Comparison of ENCODE assay signal across 8 cellular contexts in genomic region chr15:67521770-67522568, GRCh38. TPM values are rescaled to one million over a fixed set of nuclear protein-coding genes. Genes with fewer than 3 reads are reported as not detected.
DNase-seq lines count a peak whose midpoint lies in the region; TF ChIP-seq lines count a peak whose summit lies in the region.

No MANE protein-coding gene starts in this region.

- H3K36me3 ChIP-seq in BLaER1 (peaks cover 25% of the 10 kb centered on the region), HEK293 (ENCODE audit: control insufficient read depth in 2 of 2, insufficient read depth in 1 of 2, low read length in 2 of 2) (peaks cover 0 to 8% of the 10 kb centered on the region in 2 experiments; a peak in 2 of 3 replicates), mucosa of stomach (ENCODE audit: control insufficient read depth, insufficient read depth, low read length) (no peaks in the 10 kb centered on the region)

- H3K9me3 ChIP-seq in BLaER1 (no peaks in the 10 kb centered on the region), HEK293 (ENCODE audit: control insufficient read depth, insufficient read depth, low read depth, low read length) (no peaks in the 10 kb centered on the region), mucosa of stomach (ENCODE audit: control insufficient read depth, low read length) (no peaks in the 10 kb centered on the region)

- CTCF ChIA-PET in HEK293 (lab: Yijun Ruan, JAX) (interaction anchor here (0.6 to 1.5 kb wide), 4 partner anchors 9 to 161 kb away, joined by 4 read pairs; no protein-coding TSS in a partner anchor), RWPE1 (lab: Yijun Ruan, JAX) (interaction anchor here (0.6 to 0.7 kb wide), 2 partner anchors 576 to 577 kb away, joined by 3 read pairs; no protein-coding TSS in a partner anchor)

- H3K36me3 Mint-ChIP-seq in endothelial cell (ENCODE audit: low read depth, unreplicated experiment), result no peaks in the 10 kb centered on the region

- H4K20me1 ChIP-seq in BLaER1, result peaks cover 33% of the 10 kb centered on the region

- DNase-seq in RWPE1 (ENCODE audit: low spot score) (no peak), endothelial cell (ENCODE audit: low spot score) (no peak), NCI-H1105 treated with DMSO at 0.1 percent for 48 hours (lab: John Stamatoyannopoulos, UW) (no peak), GM20000 (ENCODE audit: low spot score) (no peak)
- no peak for DNase-seq in stimulated activated CD4-positive, alpha-beta T cell treated with anti-CD3 and anti-CD28 coated beads, Interleukin-2, amount 100 ng/mL, for 48 hours

- H3K4me1 Mint-ChIP-seq in endothelial cell (ENCODE audit: unreplicated experiment), result peaks cover 13% of the 10 kb centered on the region

- no peaks in the 10 kb centered on the region for H3K9me3 Mint-ChIP-seq in endothelial cell (ENCODE audit: unreplicated experiment)

- H3K4me2 ChIP-seq in BLaER1, result peak overlapping the region; percentile 92

- H3K27me3 Mint-ChIP-seq in endothelial cell (ENCODE audit: unreplicated experiment), result no peaks in the 10 kb centered on the region

- H3K4me3 Mint-ChIP-seq in endothelial cell (ENCODE audit: unreplicated experiment), result peak overlapping the region; percentile 90

- H3K4me3 ChIP-seq in BLaER1, result peak overlapping the region; percentile 82
- H3K4me3 ChIP-seq in HEK293 (ENCODE audit: low read depth, low read length), result peak overlapping the region; percentile 61
- peak overlapping the region; percentile 95 for H3K4me3 ChIP-seq in mucosa of stomach (ENCODE audit: low read length)

- peak overlapping the region; percentile 32 for H3K27ac Mint-ChIP-seq in endothelial cell (ENCODE audit: unreplicated experiment)

- POLR2A ChIA-PET in HEK293 (lab: Yijun Ruan, JAX), result interaction anchor here (0.8 to 2.8 kb wide), 4 partner anchors 12 to 303 kb away, joined by 3 to 15 read pairs (median 4); partner anchors contain the start of genes MAP2K5 and SKOR1
- POLR2A ChIA-PET in RWPE1 (lab: Yijun Ruan, JAX; ENCODE audit: low non-redundant PET), result interaction anchor here (0.7 kb wide), 1 partner anchor 222 kb away, joined by 3 read pairs; no protein-coding TSS in a partner anchor

- H3K27ac ChIP-seq in BLaER1 (peak overlapping the region; percentile 96), HEK293 (ENCODE audit: extremely low read depth, low read depth, low read length) (peak overlapping the region; percentile 100), RWPE1 (peak overlapping the region; percentile 97)

- TF ChIP-seq CTCF in HEK293 (tag by site-specific recombination; IDR thresholded peaks at IDR 0.05) (no peak), RWPE1 (conservative IDR thresholded peaks at IDR 0.05; ENCODE audit: low read depth) (no peak), endothelial cell (IDR thresholded peaks at IDR 0.05; ENCODE audit: unreplicated experiment) (no peak), GM20000 (IDR thresholded peaks at IDR 0.05; ENCODE audit: extremely low read depth, missing control alignments) (no peak)

- H3K4me1 ChIP-seq in BLaER1, result peaks cover 30% of the 10 kb centered on the region
- peaks cover 17% of the 10 kb centered on the region for H3K4me1 ChIP-seq in HEK293 (ENCODE audit: control insufficient read depth, insufficient read depth, low read length)
- peaks cover 11% of the 10 kb centered on the region for H3K4me1 ChIP-seq in mucosa of stomach (ENCODE audit: control insufficient read depth, insufficient read depth, low read length)

- H3K27me3 ChIP-seq in BLaER1, result no peaks in the 10 kb centered on the region
- H3K27me3 ChIP-seq in mucosa of stomach (ENCODE audit: control insufficient read depth, insufficient read depth, low read length), result no peaks in the 10 kb centered on the region

- H3K9ac ChIP-seq in BLaER1 (peak overlapping the region; percentile 89), mucosa of stomach (ENCODE audit: low read length) (peak overlapping the region; percentile 87)

TF ChIP-seq in HEK293, 187 proteins besides CTCF, POLR2A, EP300 and RAD21 (continues in another document):
- TF ChIP-seq ZNF704 (tag by site-specific recombination; IDR thresholded peaks at IDR 0.05) (no peak), ZNF426 (tag by site-specific recombination; IDR thresholded peaks at IDR 0.05) (no peak), KLF1 (tag by site-specific recombination; IDR thresholded peaks at IDR 0.05) (peak; percentile 32; the same call in 1 of the 2 replicates), SP7 (tag by site-specific recombination; IDR thresholded peaks at IDR 0.05) (0 out of 2 replicates have a peak, but pooled peaks have one; percentile 60), ZNF548 (tag by site-specific recombination; IDR thresholded peaks at IDR 0.05) (no peak), ZSCAN5A (tag by site-specific recombination; IDR thresholded peaks at IDR 0.05) (no peak), WT1 (tag by site-specific recombination; IDR thresholded peaks at IDR 0.05) (peak; percentile 86), PRDM6 (tag by site-specific recombination; IDR thresholded peaks at IDR 0.05) (peak; percentile 68), PATZ1 (tag by site-specific recombination; IDR thresholded peaks at IDR 0.05) (0 out of 2 replicates have a peak, but pooled peaks have one; percentile 71), ZNF274 (IDR thresholded peaks at IDR 0.05; ENCODE audit: low read length) (no peak), ZNF274 (tag by site-specific recombination; IDR thresholded peaks at IDR 0.05; ENCODE audit: borderline replicate concordance) (no peak), ZNF596 (tag by site-specific recombination; IDR thresholded peaks at IDR 0.05) (no peak), ZNF366 (tag by site-specific recombination; conservative IDR thresholded peaks at IDR 0.05) (peak; percentile 36; the same call in 1 of the 2 replicates), GLI2 (tag by site-specific recombination; IDR thresholded peaks at IDR 0.05; ENCODE audit: borderline replicate concordance, low read depth) (no peak), YY1 (tag by site-specific recombination; IDR thresholded peaks at IDR 0.05) (peak; percentile 20; the same call in 1 of the 2 replicates), BCL11B (tag by site-specific recombination; IDR thresholded peaks at IDR 0.05; ENCODE audit: low read depth) (no peak), FEZF1 (tag by site-specific recombination; IDR thresholded peaks at IDR 0.05) (peak; percentile 17; the same call in 1 of the 2 replicates)

RNA-seq across cellular contexts. Expression of gene C15orf61, which starts 1.0 kb away (rescaled TPM):
- 4.5 TPM for total RNA-seq in endothelial cell (ENCODE audit: unreplicated experiment)

RNA-seq across cellular contexts. Expression of gene MAP2K5, which starts 20.5 kb away (rescaled TPM):
- 22.2 TPM for total RNA-seq in endothelial cell (ENCODE audit: unreplicated experiment)
